ENCODE assay signal across 8 cellular contexts in the genomic region with DNA sequence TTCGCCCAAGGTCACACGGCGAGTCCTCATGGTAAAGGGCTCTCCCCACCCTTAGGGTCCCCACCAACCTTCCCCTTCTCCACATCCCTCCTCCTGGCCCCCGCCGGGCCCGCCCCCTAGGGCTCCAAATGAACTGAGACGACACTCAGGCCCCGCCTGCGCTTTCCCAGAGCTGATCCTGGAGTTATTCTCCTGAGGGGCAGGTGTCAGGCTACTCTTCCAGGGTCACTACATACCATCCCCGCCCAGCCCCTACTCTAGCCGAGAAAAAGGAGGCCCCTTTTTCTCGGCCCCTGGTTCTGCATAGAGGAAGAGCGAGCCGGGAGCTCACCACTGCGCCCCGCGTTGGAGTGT. TPM values are rescaled to one million over a fixed set of nuclear protein-coding genes. Genes with fewer than 3 reads are reported as not detected.
A peak's percentile ranks its signal among the peaks of the same experiment; 100 is the strongest.
DNase-seq lines count a peak whose midpoint lies in the region; ATAC-seq and TF ChIP-seq lines count a peak whose summit lies in the region.

No MANE protein-coding gene starts in this region.

- POLR2A ChIA-PET in activated CD4-positive, alpha-beta T cell treated with anti-CD3 and anti-CD28 coated beads, Interleukin-2, amount 10 ng/mL, durations not matched to agents 7 days and 5 days (lab: Charles Lee) = interaction anchor here (0.6 to 1.8 kb wide), 5 partner anchors 19 to 110 kb away, joined by 4 to 9 read pairs (median 5); a partner anchor contains a TSS

- H3K27me3 Mint-ChIP-seq in activated CD4-positive, alpha-beta T cell treated with anti-CD3 and anti-CD28 coated beads, Interleukin-2, amount 10 ng/mL, durations not matched to agents 7 days and 5 days = no peaks in the 10 kb centered on the region
- no peaks in the 10 kb centered on the region for H3K27me3 Mint-ChIP-seq in natural killer cell (ENCODE audit: low read depth in 2 of 2)

- peaks cover 50% of the 10 kb centered on the region for H3K4me1 Mint-ChIP-seq in activated CD4-positive, alpha-beta T cell treated with anti-CD3 and anti-CD28 coated beads, Interleukin-2, amount 10 ng/mL, durations not matched to agents 7 days and 5 days
- peaks cover 36 to 40% of the 10 kb centered on the region in 2 donors for H3K4me1 Mint-ChIP-seq in natural killer cell

- ATAC-seq in GM18511 (IDR thresholded peaks at IDR 0.05; ENCODE audit: unreplicated experiment) (peak; percentile 14), HG03103 (IDR thresholded peaks at IDR 0.05; ENCODE audit: low read depth, unreplicated experiment) (peak; percentile 4), natural killer cell (peak in 1 of 3 donors; percentile 6), GM18517 (IDR thresholded peaks at IDR 0.05; ENCODE audit: unreplicated experiment) (no peak)

- H3K27ac Mint-ChIP-seq in activated CD4-positive, alpha-beta T cell treated with anti-CD3 and anti-CD28 coated beads, Interleukin-2, amount 10 ng/mL, durations not matched to agents 7 days and 5 days = peak overlapping the region; percentile 97
- H3K27ac Mint-ChIP-seq in natural killer cell = peak overlapping the region; percentile 97 to 100

- DNase-seq in activated CD4-positive, alpha-beta T cell treated with anti-CD3 and anti-CD28 coated beads, Interleukin-2, amount 10 ng/mL, durations not matched to agents 7 days and 5 days = peak; percentile 35
- DNase-seq in epithelial cell of prostate (ENCODE audit: low read depth, low spot score) (no peak), natural killer cell (no peak), medulla oblongata (ENCODE audit: extremely low spot score) (no peak), cerebellum (ENCODE audit: low spot score) (no peak)

- TF ChIP-seq CTCF in natural killer cell (IDR thresholded peaks at IDR 0.05) = no peak

- no peaks in the 10 kb centered on the region for H3K9me3 Mint-ChIP-seq in activated CD4-positive, alpha-beta T cell treated with anti-CD3 and anti-CD28 coated beads, Interleukin-2, amount 10 ng/mL, durations not matched to agents 7 days and 5 days
- no peaks in the 10 kb centered on the region for H3K9me3 Mint-ChIP-seq in natural killer cell

- peak overlapping the region; percentile 92 for H3K4me3 Mint-ChIP-seq in activated CD4-positive, alpha-beta T cell treated with anti-CD3 and anti-CD28 coated beads, Interleukin-2, amount 10 ng/mL, durations not matched to agents 7 days and 5 days
- peak overlapping the region; percentile 91 for H3K4me3 Mint-ChIP-seq in natural killer cell

- peak overlapping the region; percentile 89 for H3K27ac ChIP-seq in epithelial cell of prostate

- CTCF ChIA-PET in activated CD4-positive, alpha-beta T cell treated with anti-CD3 and anti-CD28 coated beads, Interleukin-2, amount 10 ng/mL, durations not matched to agents 7 days and 5 days (lab: Charles Lee) = interaction anchor here (0.9 to 3.7 kb wide), 26 partner anchors 8 to 333 kb away, joined by 3 to 22 read pairs (median 5); a partner anchor contains a TSS

- H3K36me3 Mint-ChIP-seq in activated CD4-positive, alpha-beta T cell treated with anti-CD3 and anti-CD28 coated beads, Interleukin-2, amount 10 ng/mL, durations not matched to agents 7 days and 5 days (ENCODE audit: low read depth) = peaks cover 21% of the 10 kb centered on the region
- peaks cover 10% of the 10 kb centered on the region for H3K36me3 Mint-ChIP-seq in natural killer cell

- intact Hi-C loops in natural killer cell (cut with micrococcal nuclease) = no loop called here

RNA-seq across cellular contexts. Expression of a gene that starts 0.3 kb away (rescaled TPM):
- 10 to 100 TPM; 87.1 to 88.4 TPM for total RNA-seq in activated CD4-positive, alpha-beta T cell treated with anti-CD3 and anti-CD28 coated beads, Interleukin-2, amount 10 ng/mL, durations not matched to agents 7 days and 5 days
- total RNA-seq in natural killer cell (100 to 1,000 TPM; 110 to 138 (median 135) TPM), cerebellum (39.7 TPM)

RNA-seq across cellular contexts. Expression of a gene that starts 18.6 kb away (rescaled TPM):
- total RNA-seq in activated CD4-positive, alpha-beta T cell treated with anti-CD3 and anti-CD28 coated beads, Interleukin-2, amount 10 ng/mL, durations not matched to agents 7 days and 5 days = 100 to 1,000 TPM in 1 of 2 experiments, 10 to 100 TPM in 1; 89.7 to 110 TPM
- 10 to 100 TPM; 34.7 to 70.0 (median 59.1) TPM for total RNA-seq in natural killer cell
- total RNA-seq in cerebellum = 40.8 TPM
